Comparison of ENCODE assay signal across 20 cellular contexts in the genomic region with DNA sequence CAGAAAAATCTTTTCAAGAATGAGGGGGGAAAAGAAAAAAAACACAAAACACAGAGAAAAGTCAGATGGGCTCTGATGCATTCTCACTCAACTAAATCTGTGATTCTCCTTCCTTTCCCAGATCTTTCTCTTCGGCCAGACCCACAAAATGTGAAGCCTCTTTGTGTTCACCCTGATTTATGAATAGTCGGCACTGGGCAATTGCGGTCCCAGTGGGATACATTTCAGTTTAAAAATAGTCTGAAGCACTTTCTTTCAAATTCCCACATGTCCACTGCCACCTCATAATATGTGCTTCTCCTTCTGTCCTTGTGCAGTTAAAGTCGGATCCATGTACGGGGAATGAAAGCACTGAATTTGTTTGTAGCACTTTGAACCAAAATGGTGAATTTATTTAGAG.
DNase-seq lines count a peak whose midpoint lies in the region; TF ChIP-seq lines count a peak whose summit lies in the region.
"Had no signal": no experiment of that assay in that cellular context is flagged by ENCODE, and none has a peak within 500 bp of the region (broad histone marks: within the 10 kb centered on the region; RNA-seq: fewer than 3 reads in every experiment).

No MANE protein-coding gene starts in this region.

- H4K20me1 ChIP-seq in BLaER1 treated with 17β-estradiol and CSF1 and Interleukin-3, amounts not matched to agents 10 nM and 100 nM: peaks cover 0 to 6% (median 0%) of the 10 kb centered on the region in 11 experiments; a peak in 2 of 22 replicates
- H4K20me1 ChIP-seq in KMS-11 (ENCODE audit: insufficient read depth): no peaks in the 10 kb centered on the region

- peaks cover 0 to 14% (median 0%) of the 10 kb centered on the region in 11 experiments; a peak in 2 of 22 replicates for H3K27me3 ChIP-seq in BLaER1 treated with 17β-estradiol and CSF1 and Interleukin-3, amounts not matched to agents 10 nM and 100 nM
- no peaks in the 10 kb centered on the region for H3K27me3 ChIP-seq in KMS-11 (ENCODE audit: insufficient read depth, low read depth)
- H3K27me3 ChIP-seq: testis, uterus had no signal

- H2AFZ ChIP-seq in KMS-11 (ENCODE audit: low read depth): peak overlapping the region; percentile 59

- no peaks in the 10 kb centered on the region for H3K79me2 ChIP-seq in KMS-11 (ENCODE audit: insufficient read depth, low read depth)

- no peak for DNase-seq in chondrocyte (ENCODE audit: low spot score)
- peak; percentile 11 for DNase-seq in midbrain (lab: John Stamatoyannopoulos, UW)
- no peak for DNase-seq in 8988T
- no peak for DNase-seq in NK-92 treated with Interleukin-12 subunit alpha and Interleukin-12 subunit beta, amount 100 ng/mL, for 24 hours (lab: John Stamatoyannopoulos, UW)
- DNase-seq in DMS 273 (lab: John Stamatoyannopoulos, UW; ENCODE audit: unreplicated experiment): no peak
- no peak for DNase-seq in SW480 (ENCODE audit: low spot score)
- DNase-seq: activated effector memory CD4-positive, alpha-beta T cell treated with anti-CD3 and anti-CD28 coated beads, Interleukin-2, amount 50 U/mL, for 16 hours; DMS153; left cardiac atrium; NCI-H1048; NCI-H1930; stimulated activated CD4-positive, alpha-beta T cell treated with anti-CD3 and anti-CD28 coated beads, Interleukin-4, amount 100 ng/mL, for 1 hour; stimulated activated naive CD4-positive, alpha-beta T cell; testis; uterus; WERI-Rb-1 had no signal

- H3K4me1 ChIP-seq in BLaER1 treated with 17β-estradiol and CSF1 and Interleukin-3, amounts not matched to agents 10 nM and 100 nM: peaks cover 28 to 39% (median 33%) of the 10 kb centered on the region in 10 experiments
- peaks cover 30% of the 10 kb centered on the region for H3K4me1 ChIP-seq in KMS-11 (ENCODE audit: low read depth, poor library complexity, severe bottlenecking)
- H3K4me1 ChIP-seq: testis, uterus had no signal

- H3K9me3 ChIP-seq in BLaER1 treated with 17β-estradiol and CSF1 and Interleukin-3, amounts not matched to agents 10 nM and 100 nM (replicated peaks in 1 of 11): peaks cover 19 to 59% (median 32%) of the 10 kb centered on the region in 11 experiments
- H3K9me3 ChIP-seq: testis, uterus had no signal

- peak overlapping the region in 3 of 11 experiments; percentile 5 to 67 (median 6); a peak in 4 of 22 replicates for H3K27ac ChIP-seq in BLaER1 treated with 17β-estradiol and CSF1 and Interleukin-3, amounts not matched to agents 10 nM and 100 nM
- peak overlapping the region; percentile 65; the same call in 1 of the 2 replicates for H3K27ac ChIP-seq in KMS-11
- H3K27ac ChIP-seq: C4-2B, testis, uterus, WERI-Rb-1 had no signal

- H3K4me3 ChIP-seq in BLaER1 treated with 17β-estradiol and CSF1 and Interleukin-3, amounts not matched to agents 10 nM and 100 nM: peak overlapping the region in 1 of 10 experiments; percentile 5; a peak in 2 of 20 replicates
- H3K4me3 ChIP-seq in KMS-11 (IDR thresholded peaks at IDR 0.05; ENCODE audit: insufficient read depth, low read depth, low read length): no peak overlapping the region
- H3K4me3 ChIP-seq: coronary artery, testis, uterus had no signal

- H3K9ac ChIP-seq in BLaER1 treated with 17β-estradiol and CSF1 and Interleukin-3, amounts not matched to agents 10 nM and 100 nM: peak overlapping the region in 2 of 11 experiments; percentile 27 to 40; a peak in 2 of 22 replicates
- H3K9ac ChIP-seq in KMS-11: peak overlapping the region; percentile 15; the same call in 1 of the 2 replicates

- no peaks in the 10 kb centered on the region; a peak in 1 of 22 replicates for H3K36me3 ChIP-seq in BLaER1 treated with 17β-estradiol and CSF1 and Interleukin-3, amounts not matched to agents 10 nM and 100 nM
- H3K36me3 ChIP-seq in KMS-11 (ENCODE audit: insufficient read depth): no peaks in the 10 kb centered on the region
- H3K36me3 ChIP-seq: uterus, WERI-Rb-1 had no signal

- no peak overlapping the region for H3K4me3 Mint-ChIP-seq in chondrocyte (ENCODE audit: unreplicated experiment)

- peaks cover 33% of the 10 kb centered on the region for H3K4me1 Mint-ChIP-seq in chondrocyte (ENCODE audit: low read depth)

- H3K9me3 Mint-ChIP-seq in chondrocyte (ENCODE audit: low read depth): no peaks in the 10 kb centered on the region

- H3K27ac Mint-ChIP-seq in chondrocyte (ENCODE audit: unreplicated experiment): peak overlapping the region; percentile 43

- H3K4me2 ChIP-seq in BLaER1 treated with 17β-estradiol and CSF1 and Interleukin-3, amounts not matched to agents 10 nM and 100 nM: peak overlapping the region; percentile 50 to 86 (median 79); a peak in 21 of 22 replicates
- peak overlapping the region; percentile 76 for H3K4me2 ChIP-seq in KMS-11

- TF ChIP-seq CTCF in KMS-11 (conservative IDR thresholded peaks at IDR 0.05; ENCODE audit: low read depth, low read length): no peak
- no peak for TF ChIP-seq CTCF in chondrocyte (IDR thresholded peaks at IDR 0.05)

- no peaks in the 10 kb centered on the region for H3K36me3 Mint-ChIP-seq in chondrocyte (ENCODE audit: low read depth)

- no peaks in the 10 kb centered on the region for H3K27me3 Mint-ChIP-seq in chondrocyte (ENCODE audit: low read depth)
